Comparison of ENCODE assay signal across 17 cellular contexts in the genomic region with DNA sequence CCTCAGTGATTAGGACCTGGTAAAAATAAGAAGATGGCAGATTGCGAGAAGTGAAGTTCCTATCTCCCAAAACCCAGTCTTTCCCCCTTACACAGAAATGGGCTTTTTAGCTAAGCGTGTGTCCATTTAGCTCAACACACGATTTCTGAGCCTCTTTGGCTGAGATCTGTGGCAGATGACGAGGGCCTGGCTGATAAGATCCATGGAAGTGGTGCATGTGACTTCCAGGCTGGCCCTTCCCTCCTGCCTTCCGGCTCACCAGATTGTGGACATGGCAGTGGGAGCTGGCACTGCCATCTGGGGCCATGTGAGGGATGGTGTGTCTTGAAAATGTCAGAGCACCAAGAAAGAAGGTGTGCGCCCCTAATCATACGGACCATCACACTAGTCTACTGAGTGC. TPM values are rescaled to one million over a fixed set of nuclear protein-coding genes. Genes with fewer than 3 reads are reported as not detected.
A peak's percentile ranks its signal among the peaks of the same experiment; 100 is the strongest.
DNase-seq lines count a peak whose midpoint lies in the region; TF ChIP-seq lines count a peak whose summit lies in the region.
"Had no signal": no experiment of that assay in that cellular context is flagged by ENCODE, and none has a peak within 500 bp of the region (broad histone marks: within the 10 kb centered on the region; RNA-seq: fewer than 3 reads in every experiment).

No MANE protein-coding gene starts in this region.

- DNase-seq in SK-N-SH (peak; percentile 85), cerebellar cortex (ENCODE audit: low spot score) (peak; percentile 72), thyroid gland (no peak), A673 (ENCODE audit: low spot score) (no peak), UCSD-AML1 (lab: John Stamatoyannopoulos, UW; ENCODE audit: unreplicated experiment) (no peak)
- DNase-seq in stimulated activated CD4-positive, alpha-beta T cell treated with anti-CD3 and anti-CD28 coated beads, Interleukin-2, amount 100 ng/mL, for 24 hours, result no peak
- DNase-seq: activated B cell treated with CpG ODN at 0.5 μM for 24 hours; activated CD4-positive, alpha-beta memory T cell treated with anti-CD3 and anti-CD28 coated beads for 36 hours; activated gamma-delta T cell treated with Interleukin-2 at 50 U/mL for 16 hours; CD8-positive, alpha-beta memory T cell; foreskin fibroblast; NCI-H1694; NCI-H2171 treated with DMSO at 0.1 percent for 48 hours; NCI-H526; stimulated activated CD4-positive, alpha-beta T cell treated with anti-CD3 and anti-CD28 coated beads, Interleukin-12 subunit alpha, Interleukin-12 subunit beta, amount 100 ng/mL, for 4 hours had no signal

- H3K27me3 ChIP-seq in SK-N-SH (ENCODE audit: insufficient read depth) (no peaks in the 10 kb centered on the region), muscle layer of colon (ENCODE audit: control insufficient read depth in 1 of 2, insufficient read depth in 2 of 2, low read length in 2 of 2) (no peaks in the 10 kb centered on the region), thyroid gland (no peaks in the 10 kb centered on the region), A673 (replicated peaks; ENCODE audit: insufficient read depth, low read depth, low read length, poor library complexity) (no peaks in the 10 kb centered on the region)

- 79% methylated on average over 7 of the region's 7 CpGs for WGBS in SK-N-SH (ENCODE audit: low lambda C conversion rate)
- 79 to 90% methylated on average over 7 of the region's 7 CpGs for WGBS in thyroid gland, 2 donors

- no peaks in the 10 kb centered on the region for H3K79me2 ChIP-seq in SK-N-SH (ENCODE audit: insufficient read depth)

- H3K27ac ChIP-seq in SK-N-SH (ENCODE audit: low read depth in 2 of 2, low read length in 1 of 2), result peak overlapping the region; percentile 54 to 99; a peak in 3 of 4 replicates
- H3K27ac ChIP-seq in muscle layer of colon (ENCODE audit: low read depth, low read length), result peak overlapping the region; percentile 19
- peak overlapping the region; percentile 92 to 95 (median 93) for H3K27ac ChIP-seq in thyroid gland
- no peak overlapping the region for H3K27ac ChIP-seq in A673 (ENCODE audit: low read depth, low read length, poor library complexity, severe bottlenecking)
- H3K27ac ChIP-seq: SK-N-MC had no signal

- H3K9ac ChIP-seq in SK-N-SH (no peak overlapping the region), muscle layer of colon (ENCODE audit: low read length) (no peak overlapping the region)

- CTCF ChIA-PET in SK-N-SH (lab: Yijun Ruan, JAX), result interaction anchor here (0.6 to 7.4 kb wide), 14 partner anchors 8 to 439 kb away, joined by 3 to 61 read pairs (median 6); a partner anchor contains a TSS
- CTCF ChIA-PET in A673 (lab: Charles Lee), result no interaction called here

- H3K4me3 ChIP-seq in SK-N-SH (ENCODE audit: low read depth in 2 of 2, low read length in 1 of 2) (no peak overlapping the region), muscle layer of colon (ENCODE audit: low read depth in 1 of 2, low read length in 2 of 2) (no peak overlapping the region), thyroid gland (replicated peaks in 1 of 3) (no peak overlapping the region), A673 (ENCODE audit: low read depth, low read length, poor library complexity, severe bottlenecking) (no peak overlapping the region)
- H3K4me3 ChIP-seq: SK-N-MC had no signal

- TF ChIP-seq POLR2A in thyroid gland (IDR thresholded peaks at IDR 0.05), result no peak

- no peaks in the 10 kb centered on the region for H3K9me2 ChIP-seq in SK-N-SH

- TF ChIP-seq CTCF in SK-N-SH (IDR thresholded peaks at IDR 0.05), result no peak
- TF ChIP-seq CTCF in thyroid gland (IDR thresholded peaks at IDR 0.05), result no peak
- no peak for TF ChIP-seq CTCF in A673 (conservative IDR thresholded peaks at IDR 0.05; ENCODE audit: low read depth, low read length)

- intact Hi-C loops in thyroid gland (cut with DNase I) (no loop called here), A673 (cut with micrococcal nuclease; ENCODE audit: unreplicated experiment) (no loop called here)

- TF ChIP-seq RAD21 in SK-N-SH (IDR thresholded peaks at IDR 0.05; ENCODE audit: low read length), result peak; percentile 47

- H3F3A ChIP-seq in SK-N-SH (replicated peaks; ENCODE audit: insufficient read depth), result peaks cover 6% of the 10 kb centered on the region

- no peaks in the 10 kb centered on the region for H4K20me1 ChIP-seq in SK-N-SH (ENCODE audit: insufficient read depth)

- H3K4me2 ChIP-seq in SK-N-SH, result no peak overlapping the region

- H3K4me1 ChIP-seq in SK-N-SH (ENCODE audit: control insufficient read depth in 1 of 2, insufficient read depth in 2 of 2, low read depth in 1 of 2, low read length in 1 of 2), result peaks cover 20 to 64% of the 10 kb centered on the region in 2 experiments
- H3K4me1 ChIP-seq in muscle layer of colon (ENCODE audit: insufficient read depth, low read length), result peaks cover 73% of the 10 kb centered on the region
- peaks cover 64 to 80% of the 10 kb centered on the region in 2 donors for H3K4me1 ChIP-seq in thyroid gland
- H3K4me1 ChIP-seq in A673 (ENCODE audit: insufficient read depth, low read length, poor library complexity, severe bottlenecking), result no peaks in the 10 kb centered on the region

- no peaks in the 10 kb centered on the region for H3K9me3 ChIP-seq in SK-N-SH
- no peaks in the 10 kb centered on the region for H3K9me3 ChIP-seq in muscle layer of colon (ENCODE audit: low read length)
- H3K9me3 ChIP-seq in thyroid gland, result no peaks in the 10 kb centered on the region
- H3K9me3 ChIP-seq in A673 (ENCODE audit: low read depth, low read length, poor library complexity, severe bottlenecking), result no peaks in the 10 kb centered on the region

- H3K36me3 ChIP-seq in SK-N-SH (replicated peaks in 1 of 2; ENCODE audit: control insufficient read depth in 1 of 2, insufficient read depth in 2 of 2, low read length in 1 of 2), result no peaks in the 10 kb centered on the region
- no peaks in the 10 kb centered on the region for H3K36me3 ChIP-seq in muscle layer of colon (ENCODE audit: insufficient read depth, low read length)
- H3K36me3 ChIP-seq in thyroid gland, result no peaks in the 10 kb centered on the region
- no peaks in the 10 kb centered on the region for H3K36me3 ChIP-seq in A673 (ENCODE audit: insufficient read depth, low read length, poor library complexity, severe bottlenecking)

- POLR2A ChIA-PET in SK-N-SH (lab: Yijun Ruan, JAX) (interaction anchor here (0.6 to 2.2 kb wide), 19 partner anchors 9 to 254 kb away, joined by 3 to 25 read pairs (median 5); a partner anchor contains a TSS), A673 (lab: Charles Lee; ENCODE audit: low non-redundant PET) (no interaction called here)

- no peak overlapping the region for H2AFZ ChIP-seq in SK-N-SH (ENCODE audit: low read depth)

- BruUV-seq in A673 (replicated peaks; lab: Mats Ljungman, UMichigan), result no TSS peak

- peak in 1 of 2 experiments; percentile 98; a peak in 2 of 4 replicates for TF ChIP-seq EP300 in SK-N-SH (IDR thresholded peaks at IDR 0.05; ENCODE audit: borderline replicate concordance in 1 of 2, low read depth in 1 of 2, low read length in 1 of 2)

TF ChIP-seq in SK-N-SH, 30 proteins besides CTCF, POLR2A, EP300 and RAD21 (continues in another document):
- TF ChIP-seq, protein P1, sequence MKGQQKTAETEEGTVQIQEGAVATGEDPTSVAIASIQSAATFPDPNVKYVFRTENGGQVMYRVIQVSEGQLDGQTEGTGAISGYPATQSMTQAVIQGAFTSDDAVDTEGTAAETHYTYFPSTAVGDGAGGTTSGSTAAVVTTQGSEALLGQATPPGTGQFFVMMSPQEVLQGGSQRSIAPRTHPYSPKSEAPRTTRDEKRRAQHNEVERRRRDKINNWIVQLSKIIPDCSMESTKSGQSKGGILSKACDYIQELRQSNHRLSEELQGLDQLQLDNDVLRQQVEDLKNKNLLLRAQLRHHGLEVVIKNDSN (IDR thresholded peaks at IDR 0.05; ENCODE audit: borderline replicate concordance, low read depth), result peak; percentile 68; the same call in 1 of the 2 replicates
- TF ChIP-seq SIN3A (IDR thresholded peaks at IDR 0.05; ENCODE audit: borderline replicate concordance, low read depth, low read length) (no peak), ELF1 (IDR thresholded peaks at IDR 0.05) (no peak), FOXJ3 (CRISPR knock-in tag; IDR thresholded peaks at IDR 0.05) (peak; percentile 95), EZH2phosphoT487 (IDR thresholded peaks at IDR 0.05; ENCODE audit: borderline replicate concordance, low read depth) (no peak), SMC3 (IDR thresholded peaks at IDR 0.05; ENCODE audit: low read depth, low read length) (peak; percentile 2; the same call in 1 of the 2 replicates), FOSL2 (IDR thresholded peaks at IDR 0.05; ENCODE audit: borderline replicate concordance, low read depth) (no peak), TCF12 (IDR thresholded peaks at IDR 0.05) (peak; percentile 41), GATA2 (CRISPR knock-in tag; IDR thresholded peaks at IDR 0.05) (peak; percentile 100)
- TF ChIP-seq, protein P2, sequence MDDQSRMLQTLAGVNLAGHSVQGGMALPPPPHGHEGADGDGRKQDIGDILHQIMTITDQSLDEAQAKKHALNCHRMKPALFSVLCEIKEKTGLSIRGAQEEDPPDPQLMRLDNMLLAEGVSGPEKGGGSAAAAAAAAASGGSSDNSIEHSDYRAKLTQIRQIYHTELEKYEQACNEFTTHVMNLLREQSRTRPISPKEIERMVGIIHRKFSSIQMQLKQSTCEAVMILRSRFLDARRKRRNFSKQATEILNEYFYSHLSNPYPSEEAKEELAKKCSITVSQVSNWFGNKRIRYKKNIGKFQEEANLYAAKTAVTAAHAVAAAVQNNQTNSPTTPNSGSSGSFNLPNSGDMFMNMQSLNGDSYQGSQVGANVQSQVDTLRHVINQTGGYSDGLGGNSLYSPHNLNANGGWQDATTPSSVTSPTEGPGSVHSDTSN (IDR thresholded peaks at IDR 0.05), result no peak
- TF ChIP-seq, protein P3, sequence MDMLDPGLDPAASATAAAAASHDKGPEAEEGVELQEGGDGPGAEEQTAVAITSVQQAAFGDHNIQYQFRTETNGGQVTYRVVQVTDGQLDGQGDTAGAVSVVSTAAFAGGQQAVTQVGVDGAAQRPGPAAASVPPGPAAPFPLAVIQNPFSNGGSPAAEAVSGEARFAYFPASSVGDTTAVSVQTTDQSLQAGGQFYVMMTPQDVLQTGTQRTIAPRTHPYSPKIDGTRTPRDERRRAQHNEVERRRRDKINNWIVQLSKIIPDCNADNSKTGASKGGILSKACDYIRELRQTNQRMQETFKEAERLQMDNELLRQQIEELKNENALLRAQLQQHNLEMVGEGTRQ (IDR thresholded peaks at IDR 0.05; ENCODE audit: borderline replicate concordance, low read depth, low read length), result peak; percentile 47; the same call in 1 of the 2 replicates

RNA-seq across cellular contexts. Expression of a gene that starts 41.0 kb away (rescaled TPM):
- polyA plus RNA-seq in SK-N-SH (2012; rRNA removed), result 12.5 and 18.4 TPM in 2 replicates
- 22.0 and 22.2 TPM in 2 replicates for polyA plus RNA-seq in SK-N-SH (2012; cell fraction: cytosol; rRNA removed)
- 24.1 and 24.2 TPM in 2 replicates for polyA plus RNA-seq in SK-N-SH (2012; cell fraction: nucleus; rRNA removed)
- 100 to 1,000 TPM; 146 to 287 (median 172) TPM for total RNA-seq in thyroid gland
- total RNA-seq in A673 (2021), result 20.4 and 23.4 TPM in 2 replicates

Comparison
In these comparisons a context has a peak if more than half of its experiments do, and no peak if none do; other contexts are left out.
1. DNase-seq: peak in SK-N-SH (single experiment) and cerebellar cortex (single experiment); none in thyroid gland (0 of 2), stimulated activated CD4-positive, alpha-beta T cell treated with anti-CD3 and anti-CD28 coated beads, Interleukin-2, amount 100 ng/mL, for 24 hours (0 of 2), A673 (single experiment) and UCSD-AML1 (single experiment).